In the genomic region with DNA sequence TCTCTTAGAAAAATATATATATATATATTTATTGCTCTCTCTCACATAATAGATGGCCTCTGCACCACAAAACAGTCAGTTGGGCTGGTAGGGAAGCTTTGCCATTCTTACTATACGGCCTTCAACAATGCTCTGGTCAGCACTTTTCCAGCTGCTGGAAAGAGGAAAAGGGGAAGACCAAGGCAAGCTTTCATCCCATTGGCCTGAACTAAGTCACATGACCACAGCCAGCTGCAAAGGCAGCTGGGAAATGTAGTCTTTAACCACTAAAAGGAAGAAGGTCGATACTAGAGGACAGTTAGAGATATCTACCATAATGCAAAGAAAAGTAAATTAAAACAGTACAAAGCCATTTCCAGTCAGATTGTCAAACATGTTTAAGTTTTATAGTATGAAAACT, we compare ENCODE assay signal across 8 cellular contexts. TPM values are rescaled to one million over a fixed set of nuclear protein-coding genes. Genes with fewer than 3 reads are reported as not detected.
DNase-seq lines count a peak whose midpoint lies in the region; ATAC-seq and TF ChIP-seq lines count a peak whose summit lies in the region.

No MANE protein-coding gene starts in this region.

- peak; percentile 55 for ATAC-seq in activated CD4-positive, alpha-beta T cell treated with anti-CD3 and anti-CD28 coated beads for 36 hours
- ATAC-seq in HG02763 (IDR thresholded peaks at IDR 0.05; ENCODE audit: unreplicated experiment) (no peak), GM18520 (IDR thresholded peaks at IDR 0.05; ENCODE audit: unreplicated experiment) (no peak)

- POLR2A ChIA-PET in activated CD4-positive, alpha-beta T cell treated with anti-CD3 and anti-CD28 coated beads for 36 hours (lab: Charles Lee): no interaction called here
- POLR2A ChIA-PET in activated CD4-positive, alpha-beta T cell treated with anti-CD3 and anti-CD28 coated beads, Interleukin-2, amount 10 ng/mL, durations not matched to agents 7 days and 5 days (lab: Charles Lee): no interaction called here

- no peaks in the 10 kb centered on the region for H3K36me3 ChIP-seq in colonic mucosa

- no peaks in the 10 kb centered on the region for H3K4me1 ChIP-seq in colonic mucosa

- H3K4me3 ChIP-seq in colonic mucosa: no peak overlapping the region

- H3K27me3 ChIP-seq in colonic mucosa: no peaks in the 10 kb centered on the region

- H3K9me3 ChIP-seq in colonic mucosa: no peaks in the 10 kb centered on the region

- intact Hi-C loops in activated CD4-positive, alpha-beta T cell treated with anti-CD3 and anti-CD28 coated beads for 36 hours (cut with DNase I, micrococcal nuclease): no loop called here
- intact Hi-C loops in colonic mucosa (cut with DNase I): no loop called here

- H3K9me3 Mint-ChIP-seq in activated CD4-positive, alpha-beta T cell treated with anti-CD3 and anti-CD28 coated beads for 36 hours (ENCODE audit: low read depth): no peaks in the 10 kb centered on the region
- H3K9me3 Mint-ChIP-seq in activated CD4-positive, alpha-beta T cell treated with anti-CD3 and anti-CD28 coated beads, Interleukin-2, amount 10 ng/mL, durations not matched to agents 7 days and 5 days: no peaks in the 10 kb centered on the region

- no peak overlapping the region for H3K27ac Mint-ChIP-seq in activated CD4-positive, alpha-beta T cell treated with anti-CD3 and anti-CD28 coated beads for 36 hours
- H3K27ac Mint-ChIP-seq in activated CD4-positive, alpha-beta T cell treated with anti-CD3 and anti-CD28 coated beads, Interleukin-2, amount 10 ng/mL, durations not matched to agents 7 days and 5 days: no peak overlapping the region

- peaks cover 8% of the 10 kb centered on the region for H3K27me3 Mint-ChIP-seq in activated CD4-positive, alpha-beta T cell treated with anti-CD3 and anti-CD28 coated beads for 36 hours
- H3K27me3 Mint-ChIP-seq in activated CD4-positive, alpha-beta T cell treated with anti-CD3 and anti-CD28 coated beads, Interleukin-2, amount 10 ng/mL, durations not matched to agents 7 days and 5 days: peaks cover 33% of the 10 kb centered on the region

- no peaks in the 10 kb centered on the region for H3K36me3 Mint-ChIP-seq in activated CD4-positive, alpha-beta T cell treated with anti-CD3 and anti-CD28 coated beads for 36 hours (ENCODE audit: low read depth)
- no peaks in the 10 kb centered on the region for H3K36me3 Mint-ChIP-seq in activated CD4-positive, alpha-beta T cell treated with anti-CD3 and anti-CD28 coated beads, Interleukin-2, amount 10 ng/mL, durations not matched to agents 7 days and 5 days (ENCODE audit: low read depth)

- no peaks in the 10 kb centered on the region for H3K4me1 Mint-ChIP-seq in activated CD4-positive, alpha-beta T cell treated with anti-CD3 and anti-CD28 coated beads for 36 hours
- H3K4me1 Mint-ChIP-seq in activated CD4-positive, alpha-beta T cell treated with anti-CD3 and anti-CD28 coated beads, Interleukin-2, amount 10 ng/mL, durations not matched to agents 7 days and 5 days: no peaks in the 10 kb centered on the region

- no peak overlapping the region for H3K9ac ChIP-seq in colonic mucosa (ENCODE audit: low read depth in 2 of 2, low read length in 2 of 2)

- DNase-seq in activated CD4-positive, alpha-beta T cell treated with anti-CD3 and anti-CD28 coated beads for 36 hours: peak; percentile 28
- no peak for DNase-seq in activated CD4-positive, alpha-beta T cell treated with anti-CD3 and anti-CD28 coated beads for 4 hours
- DNase-seq in NCI-H69 (lab: John Stamatoyannopoulos, UW): peak; percentile 6
- DNase-seq in colonic mucosa: peak; percentile 25
- peak; percentile 33 for DNase-seq in mucosa of gallbladder (ENCODE audit: low spot score)
- DNase-seq in activated CD4-positive, alpha-beta T cell treated with anti-CD3 and anti-CD28 coated beads, Interleukin-2, amount 10 ng/mL, durations not matched to agents 7 days and 5 days: no peak

- CTCF ChIA-PET in activated CD4-positive, alpha-beta T cell treated with anti-CD3 and anti-CD28 coated beads for 36 hours (lab: Charles Lee): interaction anchor here (0.7 to 0.8 kb wide), 2 partner anchors 115 to 332 kb away, joined by 3 to 4 read pairs; no protein-coding TSS in a partner anchor
- CTCF ChIA-PET in activated CD4-positive, alpha-beta T cell treated with anti-CD3 and anti-CD28 coated beads, Interleukin-2, amount 10 ng/mL, durations not matched to agents 7 days and 5 days (lab: Charles Lee): no interaction called here

- no peak for TF ChIP-seq CTCF in colonic mucosa (IDR thresholded peaks at IDR 0.05)

- no peak overlapping the region for H3K27ac ChIP-seq in colonic mucosa

- no peak overlapping the region for H3K4me3 Mint-ChIP-seq in activated CD4-positive, alpha-beta T cell treated with anti-CD3 and anti-CD28 coated beads for 36 hours
- no peak overlapping the region for H3K4me3 Mint-ChIP-seq in activated CD4-positive, alpha-beta T cell treated with anti-CD3 and anti-CD28 coated beads, Interleukin-2, amount 10 ng/mL, durations not matched to agents 7 days and 5 days

RNA-seq across cellular contexts. Expression of a gene that starts 58.4 kb away (rescaled TPM):
- total RNA-seq in activated CD4-positive, alpha-beta T cell treated with anti-CD3 and anti-CD28 coated beads for 36 hours: 1 to 10 TPM; 3.6 to 4.2 TPM
- total RNA-seq in colonic mucosa (10 to 100 TPM; 15.1 to 22.1 TPM), mucosa of gallbladder (21.1 TPM)
- total RNA-seq in activated CD4-positive, alpha-beta T cell treated with anti-CD3 and anti-CD28 coated beads, Interleukin-2, amount 10 ng/mL, durations not matched to agents 7 days and 5 days: 1 to 10 TPM; 4.9 to 5.0 TPM

Comparison
In these comparisons a context has a peak if more than half of its experiments do, and no peak if none do; other contexts are left out.
1. DNase-seq: peak in activated CD4-positive, alpha-beta T cell treated with anti-CD3 and anti-CD28 coated beads for 36 hours (single experiment), NCI-H69 (single experiment), colonic mucosa (single experiment) and mucosa of gallbladder (single experiment); none in activated CD4-positive, alpha-beta T cell treated with anti-CD3 and anti-CD28 coated beads for 4 hours (0 of 2) and activated CD4-positive, alpha-beta T cell treated with anti-CD3 and anti-CD28 coated beads, Interleukin-2, amount 10 ng/mL, durations not matched to agents 7 days and 5 days (single experiment).